18 cellular contexts compared by ENCODE assay signal in genomic region chr5:36787365-36787764, GRCh38.
"Had no signal": no experiment of that assay in that cellular context is flagged by ENCODE, and none has a peak within 500 bp of the region (broad histone marks: within the 10 kb centered on the region; RNA-seq: fewer than 3 reads in every experiment).

No MANE protein-coding gene starts in this region.

- H3K4me1 ChIP-seq: esophagus muscularis mucosa, gastroesophageal sphincter, uterus had no signal

- FAIRE-seq: kidney had no signal

- H3K27ac ChIP-seq: epithelial cell of prostate, esophagus muscularis mucosa, gastroesophageal sphincter, neutrophil, uterus had no signal

- ATAC-seq: effector memory CD8-positive, alpha-beta T cell; gastroesophageal sphincter; left cardiac atrium; left ventricle myocardium superior; naive thymus-derived CD4-positive, alpha-beta T cell; right cardiac atrium had no signal

- H3K9me3 ChIP-seq: esophagus muscularis mucosa, gastroesophageal sphincter, neutrophil, uterus had no signal

- H3K36me3 ChIP-seq: esophagus muscularis mucosa, gastroesophageal sphincter, neutrophil, uterus had no signal

- H3K4me2 ChIP-seq: smooth muscle cell had no signal

- DNase-seq: effector memory CD8-positive, alpha-beta T cell; glutamatergic neuron; immature natural killer cell; kidney; left cardiac atrium; left ventricle myocardium superior; mesendoderm; naive thymus-derived CD4-positive, alpha-beta T cell; nephron progenitor cell; right cardiac atrium; stimulated activated CD4-positive, alpha-beta T cell treated with anti-CD3 and anti-CD28 coated beads, Interleukin-2, amount 100 ng/mL, for 48 hours; stimulated activated naive CD4-positive, alpha-beta T cell treated with Interleukin-2 at 50 U/mL for 16 hours; uterus had no signal

- H3K27me3 ChIP-seq: esophagus muscularis mucosa, gastroesophageal sphincter, uterus had no signal

- H3K4me3 ChIP-seq: esophagus muscularis mucosa, gastroesophageal sphincter, smooth muscle cell, uterus had no signal
